In genomic region chr6:80234411-80234810, GRCh38 we compare ENCODE assay signal across 34 cellular contexts.
"Had no signal": no experiment of that assay in that cellular context is flagged by ENCODE, and none has a peak within 500 bp of the region (broad histone marks: within the 10 kb centered on the region; RNA-seq: fewer than 3 reads in every experiment).

No MANE protein-coding gene starts in this region.

- FAIRE-seq: endometrium, endothelial cell of umbilical vein, frontal cortex had no signal

- H3K27ac Mint-ChIP-seq: activated B cell treated with CpG ODN at 0.5 μM for 24 hours; activated CD8-positive, alpha-beta T cell treated with anti-CD3 and anti-CD28 coated beads for 36 hours; activated naive CD8-positive, alpha-beta T cell; activated T-helper 17 cell treated with anti-CD3 and anti-CD28 coated beads, Interleukin-2, amount 50 U/mL, for 72 hours; T-helper 17 cell; T-helper 2 cell treated with Interferon-gamma antibody and Interleukin-4, amounts not matched to agents 5 μg/mL and 100 μg/mL, for 36 hours had no signal

- H3K27ac ChIP-seq: colonic mucosa, epithelial cell of prostate, esophagus squamous epithelium, heart left ventricle, WERI-Rb-1 had no signal

- ATAC-seq: activated CD4-positive, CD25-positive, alpha-beta regulatory T cell treated with anti-CD3 and anti-CD28 coated beads, Interleukin-2, amount 50 U/mL, for 24 hours; activated CD8-positive, alpha-beta T cell treated with anti-CD3 and anti-CD28 coated beads for 36 hours; activated T-cell treated with anti-CD3 and anti-CD28 coated beads, Interleukin-2, amount 50 U/mL, for 4 hours; activated T-helper 17 cell treated with anti-CD3 and anti-CD28 coated beads, Interleukin-2, amount 50 U/mL, for 72 hours; body of pancreas; T-helper 17 cell had no signal

- H3K36me3 ChIP-seq: colonic mucosa, esophagus squamous epithelium, heart left ventricle, WERI-Rb-1 had no signal

- H3K4me3 ChIP-seq: body of pancreas, colonic mucosa, esophagus squamous epithelium, heart left ventricle had no signal

- H3K4me1 Mint-ChIP-seq: activated B cell treated with CpG ODN at 0.5 μM for 24 hours; activated T-helper 17 cell treated with anti-CD3 and anti-CD28 coated beads, Interleukin-2, amount 50 U/mL, for 72 hours; T-helper 17 cell had no signal

- H3K27me3 Mint-ChIP-seq: activated B cell treated with CpG ODN at 0.5 μM for 24 hours; activated CD8-positive, alpha-beta T cell treated with anti-CD3 and anti-CD28 coated beads for 36 hours; activated naive CD8-positive, alpha-beta T cell; activated T-helper 17 cell treated with anti-CD3 and anti-CD28 coated beads, Interleukin-2, amount 50 U/mL, for 72 hours; T-helper 17 cell had no signal

- DNase-seq: activated B cell treated with CpG ODN at 0.5 μM for 24 hours; activated CD4-positive, alpha-beta T cell treated with anti-CD3 and anti-CD28 coated beads for 48 hours; activated CD4-positive, alpha-beta T cell treated with anti-CD3 and anti-CD28 coated beads, Interleukin-2, amount 50 U/mL, for 1 hour; activated CD4-positive, alpha-beta T cell treated with anti-CD3 and anti-CD28 coated beads, Interleukin-2, amount 50 U/mL, for 48 hours; activated CD8-positive, alpha-beta memory T cell treated with anti-CD3 and anti-CD28 coated beads for 24 hours; activated CD8-positive, alpha-beta T cell treated with anti-CD3 and anti-CD28 coated beads for 36 hours; activated effector memory CD4-positive, alpha-beta T cell treated with Interleukin-2 at 50 U/mL for 16 hours; activated gamma-delta T cell treated with Interleukin-2 at 50 U/mL for 16 hours; activated naive CD4-positive, alpha-beta T cell treated with anti-CD3 and anti-CD28 coated beads, Interleukin-2, amount 50 U/mL, for 16 hours; activated naive CD4-positive, alpha-beta T cell treated with Interleukin-2 at 50 U/mL for 16 hours; activated T-cell treated with anti-CD3 and anti-CD28 coated beads, Interleukin-2, amount 50 U/mL, for 4 hours; amniotic stem cell; anterior cingulate cortex; body of pancreas; central memory CD4-positive, alpha-beta T cell; cerebellar nuclear complex; colonic mucosa; effector CD8-positive, alpha-beta T cell; esophagus squamous epithelium; foreskin fibroblast; glutamatergic neuron; heart left ventricle; T-helper 1 cell; T-helper 17 cell; T1000; WERI-Rb-1 had no signal

- H3K9me3 Mint-ChIP-seq: activated B cell treated with CpG ODN at 0.5 μM for 24 hours; activated T-cell treated with anti-CD3 and anti-CD28 coated beads, Interleukin-2, amount 50 U/mL, for 4 hours; activated T-helper 17 cell treated with anti-CD3 and anti-CD28 coated beads, Interleukin-2, amount 50 U/mL, for 72 hours; T-helper 2 cell treated with Interferon-gamma antibody and Interleukin-4, amounts not matched to agents 5 μg/mL and 100 μg/mL, for 36 hours had no signal

- H3K4me1 ChIP-seq: colonic mucosa, esophagus squamous epithelium had no signal

- H3K27me3 ChIP-seq: body of pancreas, colonic mucosa, esophagus squamous epithelium, heart left ventricle had no signal

- H3K4me3 Mint-ChIP-seq: activated B cell treated with CpG ODN at 0.5 μM for 24 hours; activated CD8-positive, alpha-beta T cell treated with anti-CD3 and anti-CD28 coated beads for 36 hours; activated naive CD8-positive, alpha-beta T cell; activated T-cell treated with anti-CD3 and anti-CD28 coated beads, Interleukin-2, amount 50 U/mL, for 4 hours; activated T-helper 17 cell treated with anti-CD3 and anti-CD28 coated beads, Interleukin-2, amount 50 U/mL, for 72 hours; T-helper 17 cell; T-helper 2 cell treated with Interferon-gamma antibody and Interleukin-4, amounts not matched to agents 5 μg/mL and 100 μg/mL, for 36 hours had no signal

- H3K9me3 ChIP-seq: body of pancreas, colonic mucosa, esophagus squamous epithelium had no signal
